In the genomic region with DNA sequence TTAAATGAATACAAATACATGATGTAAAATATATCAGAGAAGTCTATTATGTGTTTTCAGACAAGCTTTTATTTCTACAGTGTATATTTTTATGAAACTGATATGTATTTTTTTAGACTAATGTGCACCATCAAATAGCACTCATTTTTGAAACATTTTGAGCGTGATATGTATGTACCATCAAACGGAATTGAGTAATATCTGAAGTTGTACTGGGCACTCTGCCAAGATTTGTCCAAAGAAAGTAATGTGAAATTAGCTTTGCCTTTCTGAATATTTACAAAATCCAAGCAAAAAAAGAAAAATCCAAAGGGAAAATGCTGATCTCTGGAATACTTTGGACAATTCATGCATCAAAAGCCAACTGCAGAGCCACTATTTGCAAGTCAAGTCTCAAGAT, we compare ENCODE assay signal across 17 cellular contexts.
"Had no signal": no experiment of that assay in that cellular context is flagged by ENCODE, and none has a peak within 500 bp of the region (broad histone marks: within the 10 kb centered on the region; RNA-seq: fewer than 3 reads in every experiment).

No MANE protein-coding gene starts in this region.

- DNase-seq: colonic mucosa; dermis blood vessel endothelial cell; esophagus squamous epithelium; foreskin keratinocyte; kidney glomerular epithelial cell; mammary epithelial cell; natural killer cell; posterior cingulate gyrus; sigmoid colon; stimulated activated CD4-positive, alpha-beta T cell treated with anti-CD3 and anti-CD28 coated beads, Interleukin-12 subunit alpha, Interleukin-12 subunit beta, amount 100 ng/mL, for 4 hours; stimulated activated naive CD4-positive, alpha-beta T cell; stomach; substantia nigra had no signal

- H3K36me3 ChIP-seq: colonic mucosa, esophagus squamous epithelium, right atrium auricular region, sigmoid colon, stomach, thoracic aorta had no signal

- H3K4me1 ChIP-seq: colonic mucosa, esophagus squamous epithelium, foreskin keratinocyte, right atrium auricular region, sigmoid colon, stomach had no signal

- H3K4me3 ChIP-seq: colonic mucosa, esophagus squamous epithelium, right atrium auricular region, sigmoid colon, skin epidermis, stomach, thoracic aorta had no signal

- H3K27me3 ChIP-seq: colonic mucosa, esophagus squamous epithelium, foreskin keratinocyte, right atrium auricular region, sigmoid colon, stomach had no signal

- H3K4me3 Mint-ChIP-seq: natural killer cell, neural crest cell had no signal

- H3K27ac ChIP-seq: colonic mucosa, esophagus squamous epithelium, foreskin keratinocyte, right atrium auricular region, sigmoid colon, skin epidermis, stomach, thoracic aorta had no signal

- ATAC-seq: foreskin keratinocyte, natural killer cell had no signal

- H3K27ac Mint-ChIP-seq: natural killer cell had no signal

- H3K4me1 Mint-ChIP-seq: natural killer cell, neural crest cell had no signal

- H3K9me3 ChIP-seq: colonic mucosa, esophagus squamous epithelium, right atrium auricular region, sigmoid colon, thoracic aorta had no signal
